20 cellular contexts compared by ENCODE assay signal in the genomic region with DNA sequence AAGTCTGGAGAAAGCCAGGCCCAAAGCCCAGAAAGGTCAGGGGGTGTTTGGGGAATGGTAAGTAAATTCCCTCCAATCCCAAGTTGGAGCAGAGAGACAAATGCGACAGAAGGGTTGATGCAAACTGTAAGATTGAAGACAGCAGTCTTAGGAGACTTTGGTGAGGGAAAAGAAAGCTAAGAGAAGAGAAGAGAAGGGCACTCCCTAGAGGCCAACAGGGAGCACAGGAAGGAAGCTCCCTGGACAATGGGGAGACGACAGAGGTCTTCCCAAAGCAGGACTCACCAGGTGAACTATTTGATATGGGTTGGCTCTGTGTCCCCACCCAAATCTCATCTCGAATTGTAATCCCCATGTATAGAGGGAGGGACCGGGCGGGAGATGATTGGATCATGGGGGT.
A peak's percentile ranks its signal among the peaks of the same experiment; 100 is the strongest.
DNase-seq lines count a peak whose midpoint lies in the region; ATAC-seq, FAIRE-seq and TF ChIP-seq lines count a peak whose summit lies in the region.
"Had no signal": no experiment of that assay in that cellular context is flagged by ENCODE, and none has a peak within 500 bp of the region (broad histone marks: within the 10 kb centered on the region; RNA-seq: fewer than 3 reads in every experiment).

No MANE protein-coding gene starts in this region.

- POLR2A ChIA-PET in GM12878 (lab: Charles Lee) = no interaction called here

- in situ Hi-C loops in GM12878 (cut with MboI) = no loop called here

- H3K9me3 ChIP-seq in DND-41 (ENCODE audit: insufficient read depth, low read length, severe bottlenecking) (no peaks in the 10 kb centered on the region), GM12878 (replicated peaks; ENCODE audit: control insufficient read depth, insufficient read depth, low read length) (no peaks in the 10 kb centered on the region)
- H3K9me3 ChIP-seq: A549, BLaER1 had no signal

- FAIRE-seq in GM12878 (lab: Jason Lieb, UNC) = no peak
- FAIRE-seq: A549, GM12891 had no signal

- H3K9ac ChIP-seq in DND-41 (ENCODE audit: low read depth, low read length) (no peak overlapping the region), GM12878 (ENCODE audit: control insufficient read depth, insufficient read depth, low read length) (no peak overlapping the region)
- H3K9ac ChIP-seq: BLaER1 had no signal

- TF ChIP-seq POLR2A in GM12878 (IDR thresholded peaks at IDR 0.05; ENCODE audit: low read depth, low read length) = no peak

- TF ChIP-seq EP300 in Ishikawa (IDR thresholded peaks at IDR 0.05; ENCODE audit: borderline replicate concordance) (no peak), GM12878 (IDR thresholded peaks at IDR 0.05; ENCODE audit: borderline replicate concordance in 1 of 2, control insufficient read depth in 1 of 2, low read depth in 2 of 2, low read length in 2 of 2) (no peak)

- no TSS peak for BruUV-seq in GM12878 (replicated peaks; lab: Mats Ljungman, UMichigan)

- no peak overlapping the region for H3K4me2 ChIP-seq in DND-41 (ENCODE audit: insufficient read depth, low read length)
- H3K4me2 ChIP-seq in GM12878 (ENCODE audit: control insufficient read depth, insufficient read depth) = no peak overlapping the region
- H3K4me2 ChIP-seq: A549, BLaER1 had no signal

- H3K27me3 ChIP-seq in DND-41 (ENCODE audit: insufficient read depth, low read length, poor library complexity) (peaks cover 8% of the 10 kb centered on the region), GM12878 (replicated peaks in 1 of 2; ENCODE audit: control insufficient read depth in 2 of 2, insufficient read depth in 2 of 2, low read length in 1 of 2) (no peaks in the 10 kb centered on the region), foreskin keratinocyte (no peaks in the 10 kb centered on the region)
- H3K27me3 ChIP-seq: BLaER1 had no signal

- H2AFZ ChIP-seq in DND-41 (ENCODE audit: low read depth, low read length) (no peak overlapping the region), GM12878 (ENCODE audit: control insufficient read depth, low read depth, low read length) (no peak overlapping the region)

- H3K4me1 ChIP-seq in DND-41 (ENCODE audit: insufficient read depth, low read length) (no peaks in the 10 kb centered on the region), GM12878 (ENCODE audit: control insufficient read depth, insufficient read depth, low read length) (no peaks in the 10 kb centered on the region), foreskin keratinocyte (no peaks in the 10 kb centered on the region)
- H3K4me1 ChIP-seq: A549, BLaER1 had no signal

- H4K20me1 ChIP-seq in DND-41 (ENCODE audit: insufficient read depth, low read length) = no peaks in the 10 kb centered on the region
- no peaks in the 10 kb centered on the region for H4K20me1 ChIP-seq in GM12878 (ENCODE audit: control insufficient read depth, insufficient read depth)
- H4K20me1 ChIP-seq: BLaER1 had no signal

- no peak for ATAC-seq in DND-41 (ENCODE audit: insufficient read depth, low read depth)
- no peak for ATAC-seq in GM12878
- no peak for ATAC-seq in foreskin keratinocyte
- no peak for ATAC-seq in left colon
- ATAC-seq in GM19395 (IDR thresholded peaks at IDR 0.05; ENCODE audit: unreplicated experiment) = no peak
- ATAC-seq in GM18861 (IDR thresholded peaks at IDR 0.05; ENCODE audit: unreplicated experiment) = no peak

- TF ChIP-seq CTCF in DND-41 (IDR thresholded peaks at IDR 0.05; ENCODE audit: borderline replicate concordance, extremely low read depth, low read length, poor library complexity, severe bottlenecking) (peak; percentile 19), GM12878 (IDR thresholded peaks at IDR 0.05 in 2 of 3, conservative IDR thresholded peaks at IDR 0.05 in 1 of 3; ENCODE audit: control insufficient read depth in 2 of 3, extremely low read depth in 1 of 3, insufficient read depth in 1 of 3, low read depth in 3 of 3, low read length in 3 of 3) (no peak), foreskin keratinocyte (conservative IDR thresholded peaks at IDR 0.05) (peak; percentile 2)

- CTCF ChIA-PET in GM12878 (lab: Yijun Ruan, JAX) = no interaction called here

- H3K79me2 ChIP-seq in DND-41 (ENCODE audit: insufficient read depth, low read length) (no peaks in the 10 kb centered on the region), GM12878 (ENCODE audit: control insufficient read depth, insufficient read depth, low read length) (no peaks in the 10 kb centered on the region)

- no peaks in the 10 kb centered on the region for H3K36me3 ChIP-seq in DND-41 (ENCODE audit: insufficient read depth, low read length)
- no peaks in the 10 kb centered on the region; a peak in 1 of 4 replicates for H3K36me3 ChIP-seq in GM12878 (ENCODE audit: control insufficient read depth in 2 of 2, insufficient read depth in 2 of 2, low read length in 1 of 2)
- H3K36me3 ChIP-seq: BLaER1 had no signal

- H3K4me3 ChIP-seq in DND-41 (ENCODE audit: low read depth in 1 of 2, low read length in 2 of 2) (no peak overlapping the region), GM12878 (no peak overlapping the region)
- H3K4me3 ChIP-seq: A549, BLaER1, SK-N-MC had no signal

- H3K27ac ChIP-seq in DND-41 (ENCODE audit: low read length) (no peak overlapping the region), GM12878 (ENCODE audit: control insufficient read depth, insufficient read depth) (no peak overlapping the region), foreskin keratinocyte (no peak overlapping the region)
- H3K27ac ChIP-seq: A549, BLaER1, SK-N-MC had no signal

- RAD21 ChIA-PET in GM12878 (lab: Charles Lee; ENCODE audit: unreplicated experiment) = no interaction called here

- no peak for DNase-seq in DND-41
- no peak for DNase-seq in GM12878 (ENCODE audit: low read depth, low spot score)
- DNase-seq in foreskin keratinocyte = no peak
- no peak for DNase-seq in RKO (ENCODE audit: low spot score)
- DNase-seq in left colon = no peak
- DNase-seq: CD4-positive, alpha-beta T cell; COR-L47; DMS79; KBM-7; NCI-H1105; NCI-H2081; OCI-M1; SHP77 had no signal

- SMC1A ChIA-PET in GM12878 (lab: Charles Lee; ENCODE audit: uncharacterized antibody, unreplicated experiment) = interaction anchor here (1.2 kb wide), 1 partner anchor 16 kb away, joined by 4 read pairs; no protein-coding TSS in a partner anchor

- TF ChIP-seq RAD21 in Ishikawa (IDR thresholded peaks at IDR 0.05; ENCODE audit: low read depth) = 0 out of 2 replicates have a peak, but pooled peaks have one; percentile 19
- 0 out of 2 replicates have a peak, but pooled peaks have one; percentile 8 for TF ChIP-seq RAD21 in GM12878 (IDR thresholded peaks at IDR 0.05; ENCODE audit: insufficient read depth, low read depth, low read length)

- WGBS in GM12878 (ENCODE audit: insufficient coverage, insufficient replicate concordance, low lambda C conversion rate, missing lambda C conversion rate) = 28% methylated on average over 5 of the region's 5 CpGs

- intact Hi-C loops in GM12878 (cut with micrococcal nuclease; ENCODE audit: unreplicated experiment) = no loop called here
- intact Hi-C loops in left colon (cut with DNase I, micrococcal nuclease) = no loop called here

TF ChIP-seq in Ishikawa, 13 proteins besides CTCF, POLR2A, EP300 and RAD21 (continues in another document):
- no peak for TF ChIP-seq TEAD4 (IDR thresholded peaks at IDR 0.05)
- TF ChIP-seq ZBTB7A (IDR thresholded peaks at IDR 0.05; ENCODE audit: low read depth) = no peak
- TF ChIP-seq, protein P1, sequence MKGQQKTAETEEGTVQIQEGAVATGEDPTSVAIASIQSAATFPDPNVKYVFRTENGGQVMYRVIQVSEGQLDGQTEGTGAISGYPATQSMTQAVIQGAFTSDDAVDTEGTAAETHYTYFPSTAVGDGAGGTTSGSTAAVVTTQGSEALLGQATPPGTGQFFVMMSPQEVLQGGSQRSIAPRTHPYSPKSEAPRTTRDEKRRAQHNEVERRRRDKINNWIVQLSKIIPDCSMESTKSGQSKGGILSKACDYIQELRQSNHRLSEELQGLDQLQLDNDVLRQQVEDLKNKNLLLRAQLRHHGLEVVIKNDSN (IDR thresholded peaks at IDR 0.05) = no peak
- no peak for TF ChIP-seq MAX (IDR thresholded peaks at IDR 0.05)
- no peak for TF ChIP-seq TAF1 (IDR thresholded peaks at IDR 0.05; ENCODE audit: low read depth)

TF ChIP-seq in GM12878, 131 proteins besides CTCF, POLR2A, EP300 and RAD21 (continues in another document):
- no peak for TF ChIP-seq TCF3 (IDR thresholded peaks at IDR 0.05; ENCODE audit: borderline replicate concordance, insufficient read depth, low read depth, low read length)
- TF ChIP-seq, protein P2, sequence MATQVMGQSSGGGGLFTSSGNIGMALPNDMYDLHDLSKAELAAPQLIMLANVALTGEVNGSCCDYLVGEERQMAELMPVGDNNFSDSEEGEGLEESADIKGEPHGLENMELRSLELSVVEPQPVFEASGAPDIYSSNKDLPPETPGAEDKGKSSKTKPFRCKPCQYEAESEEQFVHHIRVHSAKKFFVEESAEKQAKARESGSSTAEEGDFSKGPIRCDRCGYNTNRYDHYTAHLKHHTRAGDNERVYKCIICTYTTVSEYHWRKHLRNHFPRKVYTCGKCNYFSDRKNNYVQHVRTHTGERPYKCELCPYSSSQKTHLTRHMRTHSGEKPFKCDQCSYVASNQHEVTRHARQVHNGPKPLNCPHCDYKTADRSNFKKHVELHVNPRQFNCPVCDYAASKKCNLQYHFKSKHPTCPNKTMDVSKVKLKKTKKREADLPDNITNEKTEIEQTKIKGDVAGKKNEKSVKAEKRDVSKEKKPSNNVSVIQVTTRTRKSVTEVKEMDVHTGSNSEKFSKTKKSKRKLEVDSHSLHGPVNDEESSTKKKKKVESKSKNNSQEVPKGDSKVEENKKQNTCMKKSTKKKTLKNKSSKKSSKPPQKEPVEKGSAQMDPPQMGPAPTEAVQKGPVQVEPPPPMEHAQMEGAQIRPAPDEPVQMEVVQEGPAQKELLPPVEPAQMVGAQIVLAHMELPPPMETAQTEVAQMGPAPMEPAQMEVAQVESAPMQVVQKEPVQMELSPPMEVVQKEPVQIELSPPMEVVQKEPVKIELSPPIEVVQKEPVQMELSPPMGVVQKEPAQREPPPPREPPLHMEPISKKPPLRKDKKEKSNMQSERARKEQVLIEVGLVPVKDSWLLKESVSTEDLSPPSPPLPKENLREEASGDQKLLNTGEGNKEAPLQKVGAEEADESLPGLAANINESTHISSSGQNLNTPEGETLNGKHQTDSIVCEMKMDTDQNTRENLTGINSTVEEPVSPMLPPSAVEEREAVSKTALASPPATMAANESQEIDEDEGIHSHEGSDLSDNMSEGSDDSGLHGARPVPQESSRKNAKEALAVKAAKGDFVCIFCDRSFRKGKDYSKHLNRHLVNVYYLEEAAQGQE (IDR thresholded peaks at IDR 0.05; ENCODE audit: low read depth, low read length) = no peak
- no peak for TF ChIP-seq ATF7 (IDR thresholded peaks at IDR 0.05; ENCODE audit: low read depth)

Comparison
In these comparisons a context has a peak if more than half of its experiments do, and no peak if none do; other contexts are left out.
1. CTCF ChIP-seq: peak in DND-41 (single experiment) and foreskin keratinocyte (single experiment); none in GM12878 (0 of 3).